23 cellular contexts compared by ENCODE assay signal in genomic region chr21:38643404-38644023, GRCh38.
"Had no signal": no experiment of that assay in that cellular context is flagged by ENCODE, and none has a peak within 500 bp of the region (broad histone marks: within the 10 kb centered on the region; RNA-seq: fewer than 3 reads in every experiment).

No MANE protein-coding gene starts in this region.

- H3K9me3 Mint-ChIP-seq: activated T-helper 17 cell treated with anti-CD3 and anti-CD28 coated beads, Interleukin-2, amount 50 U/mL, for 72 hours; natural killer cell treated with Interleukin-12 subunit alpha and Interleukin-12 subunit beta and Interleukin-15 and Interleukin-18, amount 100 ng/mL, for 72 hours had no signal

- H3K4me3 ChIP-seq: adrenal gland, ascending aorta, esophagus squamous epithelium, gastrocnemius medialis, pancreas, skin epidermis, upper lobe of left lung had no signal

- H3K27ac Mint-ChIP-seq: activated naive CD8-positive, alpha-beta T cell; activated T-cell treated with anti-CD3 and anti-CD28 coated beads, Interleukin-2, amount 50 U/mL, for 24 hours; activated T-helper 17 cell treated with anti-CD3 and anti-CD28 coated beads, Interleukin-2, amount 50 U/mL, for 72 hours; natural killer cell treated with Interleukin-12 subunit alpha and Interleukin-12 subunit beta and Interleukin-15 and Interleukin-18, amount 100 ng/mL, for 72 hours; stimulated activated naive B cell treated with anti-CD40 and anti-IgM and Interleukin-4, amounts not matched to agents 10 μg/mL and 1 μg/mL and 100 μg/mL, for 72 hours; T-cell; T-helper 2 cell treated with Interferon-gamma antibody and Interleukin-4, amounts not matched to agents 5 μg/mL and 100 μg/mL, for 36 hours had no signal

- H3K36me3 ChIP-seq: adrenal gland, ascending aorta, brain microvascular endothelial cell, esophagus squamous epithelium, gastrocnemius medialis, neutrophil, pancreas, upper lobe of left lung had no signal

- H3K4me1 ChIP-seq: adrenal gland, gastrocnemius medialis, pancreas, upper lobe of left lung had no signal

- DNase-seq: activated CD4-positive, alpha-beta T cell treated with anti-CD3 and anti-CD28 coated beads, Interleukin-2, amount 50 U/mL, for 4 hours; activated CD8-positive, alpha-beta memory T cell treated with anti-CD3 and anti-CD28 coated beads for 24 hours; activated CD8-positive, alpha-beta memory T cell treated with anti-CD3 and anti-CD28 coated beads, Interleukin-2, amount 50 U/mL, for 4 hours; activated T-cell treated with anti-CD3 and anti-CD28 coated beads, Interleukin-2, amount 50 U/mL, for 24 hours; adrenal gland; brain microvascular endothelial cell; central memory CD4-positive, alpha-beta T cell; esophagus squamous epithelium; gastrocnemius medialis; hippocampal formation; pancreas; right cardiac atrium; stimulated activated CD4-positive, alpha-beta T cell treated with anti-CD3 and anti-CD28 coated beads, Interleukin-2, amount 100 ng/mL, for 24 hours; stimulated activated naive B cell treated with anti-CD40 and anti-IgM and Interleukin-4, amounts not matched to agents 10 μg/mL and 1 μg/mL and 100 μg/mL, for 72 hours; T-cell; upper lobe of left lung had no signal

- H3K27me3 ChIP-seq: ascending aorta, esophagus squamous epithelium, neutrophil, upper lobe of left lung had no signal

- H3K4me3 Mint-ChIP-seq: activated naive CD8-positive, alpha-beta T cell; activated T-cell treated with anti-CD3 and anti-CD28 coated beads, Interleukin-2, amount 50 U/mL, for 24 hours; activated T-helper 17 cell treated with anti-CD3 and anti-CD28 coated beads, Interleukin-2, amount 50 U/mL, for 72 hours; natural killer cell treated with Interleukin-12 subunit alpha and Interleukin-12 subunit beta and Interleukin-15 and Interleukin-18, amount 100 ng/mL, for 72 hours; stimulated activated naive B cell treated with anti-CD40 and anti-IgM and Interleukin-4, amounts not matched to agents 10 μg/mL and 1 μg/mL and 100 μg/mL, for 72 hours; T-cell; T-helper 2 cell treated with Interferon-gamma antibody and Interleukin-4, amounts not matched to agents 5 μg/mL and 100 μg/mL, for 36 hours had no signal

- H3K36me3 Mint-ChIP-seq: T-cell had no signal

- H3K27ac ChIP-seq: adrenal gland, brain microvascular endothelial cell, esophagus squamous epithelium, gastrocnemius medialis, neutrophil, pancreas, skin epidermis, upper lobe of left lung had no signal

- H3K9me3 ChIP-seq: adrenal gland, ascending aorta, esophagus squamous epithelium, gastrocnemius medialis, neutrophil, pancreas, upper lobe of left lung had no signal
